In the genomic region with DNA sequence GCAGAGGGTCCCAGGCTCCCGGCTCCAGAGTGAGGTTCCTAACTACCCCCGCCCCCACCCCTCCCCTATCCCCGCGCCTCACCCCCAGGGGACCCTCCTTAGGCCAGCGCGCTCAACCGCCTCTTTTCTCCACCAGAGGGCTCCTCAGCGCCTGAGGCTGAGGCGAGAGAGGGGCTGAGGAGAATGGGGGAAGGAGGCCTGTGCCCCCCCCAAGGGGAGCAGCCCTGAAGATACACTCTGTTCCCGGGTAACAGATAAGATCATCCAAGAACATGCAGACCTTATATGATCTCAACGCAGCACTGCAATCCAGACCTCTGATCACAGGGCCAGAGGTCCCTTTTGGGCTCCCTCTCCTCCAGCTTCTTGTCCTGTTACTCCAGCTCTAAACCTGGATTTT, we compare ENCODE assay signal across 8 cellular contexts. TPM values are rescaled to one million over a fixed set of nuclear protein-coding genes. Genes with fewer than 3 reads are reported as not detected.
DNase-seq lines count a peak whose midpoint lies in the region; ATAC-seq and TF ChIP-seq lines count a peak whose summit lies in the region.

No MANE protein-coding gene starts in this region.

- H2AFZ ChIP-seq in HCT116 (ENCODE audit: low read depth, low read length, poor library complexity, severe bottlenecking) (no peak overlapping the region), parathyroid adenoma (no peak overlapping the region)

- POLR2A ChIA-PET in AG04450 (lab: Yijun Ruan, JAX) (interaction anchor here (0.6 kb wide), 1 partner anchor 190 kb away, joined by 6 read pairs; no protein-coding TSS in a partner anchor), HCT116 (lab: Charles Lee) (interaction anchor here (1.1 to 1.5 kb wide), 3 partner anchors 33 to 303 kb away, joined by 3 to 9 read pairs (median 3); a partner anchor contains a TSS)

- no peaks in the 10 kb centered on the region for H3K9me2 ChIP-seq in HCT116 (ENCODE audit: insufficient read depth)

- H3K4me3 ChIP-seq in AG04450 (ENCODE audit: low read depth, low read length) (no peak overlapping the region), HCT116 (replicated peaks in 1 of 2; ENCODE audit: low read depth in 1 of 2, low read length in 2 of 2) (peak overlapping the region; percentile 60 to 62), esophagus muscularis mucosa (no peak overlapping the region), parathyroid adenoma (ENCODE audit: low read depth, low read length) (no peak overlapping the region)

- H3K9ac ChIP-seq in HCT116 (ENCODE audit: low read length) (peak overlapping the region; percentile 61), parathyroid adenoma (no peak overlapping the region)

- H3K27me3 ChIP-seq in AG04450 (ENCODE audit: control insufficient read depth, insufficient read depth, low read length), result no peaks in the 10 kb centered on the region
- no peaks in the 10 kb centered on the region for H3K27me3 ChIP-seq in HCT116 (ENCODE audit: insufficient read depth, low read length)
- H3K27me3 ChIP-seq in esophagus muscularis mucosa, result no peaks in the 10 kb centered on the region
- H3K27me3 ChIP-seq in parathyroid adenoma (ENCODE audit: control insufficient read depth, insufficient read depth, low read length), result no peaks in the 10 kb centered on the region

- H3K4me1 ChIP-seq in HCT116 (ENCODE audit: control insufficient read depth in 1 of 2, insufficient read depth in 2 of 2, low read length in 2 of 2) (peaks cover 8 to 23% of the 10 kb centered on the region in 2 experiments; a peak in 3 of 4 replicates), esophagus muscularis mucosa (peaks cover 13 to 29% (median 23%) of the 10 kb centered on the region in 4 donors), parathyroid adenoma (no peaks in the 10 kb centered on the region)

- RAD21 ChIA-PET in HCT116 (lab: Charles Lee; ENCODE audit: low non-redundant PET in 1 of 2, low total read pairs in 2 of 2, uncharacterized antibody in 2 of 2, unreplicated experiment in 2 of 2), result interaction anchor here (0.9 to 2.8 kb wide), 3 partner anchors 54 to 287 kb away, joined by 3 to 18 read pairs (median 8); no protein-coding TSS in a partner anchor

- no TSS peak for BruUV-seq in HCT116 (replicated peaks; lab: Mats Ljungman, UMichigan)

- H3K79me2 ChIP-seq in HCT116 (ENCODE audit: insufficient read depth, low read length) (no peaks in the 10 kb centered on the region), parathyroid adenoma (no peaks in the 10 kb centered on the region)

- no peak for TF ChIP-seq EP300 in esophagus muscularis mucosa (IDR thresholded peaks at IDR 0.05)

- TF ChIP-seq POLR2A in HCT116 (IDR thresholded peaks at IDR 0.05; ENCODE audit: borderline replicate concordance, extremely low read depth, insufficient read depth, insufficient read length) (no peak), esophagus muscularis mucosa (IDR thresholded peaks at IDR 0.05; ENCODE audit: low read depth) (no peak)

- 0 out of 4 replicates have a peak, but pooled peaks cover 0 to 4% of the 10 kb centered on the region in 2 experiments for H3K36me3 ChIP-seq in HCT116 (ENCODE audit: control insufficient read depth in 1 of 2, insufficient read depth in 2 of 2, low read length in 2 of 2)
- H3K36me3 ChIP-seq in esophagus muscularis mucosa, result peaks cover 0 to 40% (median 15%) of the 10 kb centered on the region in 4 donors
- no peaks in the 10 kb centered on the region for H3K36me3 ChIP-seq in parathyroid adenoma (ENCODE audit: control insufficient read depth, insufficient read depth, low read length)

- H3K4me2 ChIP-seq in HCT116 (ENCODE audit: low read length) (peak overlapping the region; percentile 75), parathyroid adenoma (ENCODE audit: low read length) (no peak overlapping the region)

- peak; percentile 53 for TF ChIP-seq CTCF in AG04450 (IDR thresholded peaks at IDR 0.05; ENCODE audit: low read depth, low read length)
- TF ChIP-seq CTCF in HCT116 (IDR thresholded peaks at IDR 0.05 in 2 of 3, conservative IDR thresholded peaks at IDR 0.05 in 1 of 3; ENCODE audit: borderline replicate concordance in 1 of 3, insufficient read depth in 1 of 3, low read depth in 2 of 3, low read length in 2 of 3), result peak; percentile 50 to 62 (median 58); a peak in 4 of 6 replicates
- TF ChIP-seq CTCF in esophagus muscularis mucosa (IDR thresholded peaks at IDR 0.05), result peak; percentile 36 to 63 (median 49)
- peak; percentile 33 for TF ChIP-seq CTCF in parathyroid adenoma (IDR thresholded peaks at IDR 0.05)

- H4K20me1 ChIP-seq in HCT116 (ENCODE audit: insufficient read depth), result no peaks in the 10 kb centered on the region

- peak; percentile 76 for TF ChIP-seq RAD21 in HCT116 (IDR thresholded peaks at IDR 0.05; ENCODE audit: low read depth)

- H3K9me3 ChIP-seq in AG04450 (ENCODE audit: control insufficient read depth, insufficient read depth, low read length) (no peaks in the 10 kb centered on the region; the same call in 1 of the 2 replicates), HCT116 (ENCODE audit: control insufficient read depth in 1 of 2, insufficient read depth in 1 of 2, low read depth in 1 of 2, low read length in 2 of 2) (no peaks in the 10 kb centered on the region), esophagus muscularis mucosa (no peaks in the 10 kb centered on the region), parathyroid adenoma (ENCODE audit: control insufficient read depth, low read length) (no peaks in the 10 kb centered on the region)

- intact Hi-C loops in HCT116 (cut with micrococcal nuclease) (loop anchor here (1.0 to 5.0 kb wide), 3 partner anchors 191 to 286 kb away; a partner anchor contains a TSS), esophagus muscularis mucosa (cut with DNase I) (loop anchor here (5.0 to 10.0 kb wide), 2 partner anchors 194 to 286 kb away; a partner anchor contains a TSS)

- ATAC-seq in HCT116, result peak; percentile 84

- WGBS in esophagus muscularis mucosa, result 45% methylated on average over 6 of the region's 11 CpGs

- DNase-seq in AG04450 (ENCODE audit: low read depth, low spot score), result no peak
- DNase-seq in HCT116 (ENCODE audit: low read depth, low spot score), result no peak
- peak; percentile 22 to 35 for DNase-seq in activated CD4-positive, alpha-beta T cell treated with anti-CD3 and anti-CD28 coated beads, Interleukin-2, amount 50 U/mL, for 4 hours
- no peak for DNase-seq in esophagus muscularis mucosa (ENCODE audit: extremely low spot score)
- DNase-seq in superior temporal gyrus (ENCODE audit: extremely low spot score), result no peak
- DNase-seq in glomerular visceral epithelial cell (ENCODE audit: extremely low spot score), result no peak
- no peak for DNase-seq in LoVo (ENCODE audit: low spot score)

- CTCF ChIA-PET in AG04450 (lab: Charles Lee), result interaction anchor here (1.0 to 8.0 kb wide), 5 partner anchors 46 to 286 kb away, joined by 3 to 93 read pairs (median 3); no protein-coding TSS in a partner anchor
- CTCF ChIA-PET in HCT116 (lab: Charles Lee), result interaction anchor here (0.5 to 3.7 kb wide), 12 partner anchors 19 to 300 kb away, joined by 3 to 59 read pairs (median 4); a partner anchor contains a TSS

- H3K27ac ChIP-seq in AG04450 (ENCODE audit: low read depth, low read length) (peak overlapping the region; percentile 31), HCT116 (ENCODE audit: low read depth, low read length) (peak overlapping the region; percentile 56), esophagus muscularis mucosa (replicated peaks in 1 of 4) (peak overlapping the region in 2 of 4 donors; percentile 6 to 24), parathyroid adenoma (no peak overlapping the region)

TF ChIP-seq in HCT116, 20 proteins besides CTCF, POLR2A, EP300 and RAD21 (continues in another document):
- TF ChIP-seq, protein P1, sequence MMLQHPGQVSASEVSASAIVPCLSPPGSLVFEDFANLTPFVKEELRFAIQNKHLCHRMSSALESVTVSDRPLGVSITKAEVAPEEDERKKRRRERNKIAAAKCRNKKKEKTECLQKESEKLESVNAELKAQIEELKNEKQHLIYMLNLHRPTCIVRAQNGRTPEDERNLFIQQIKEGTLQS (IDR thresholded peaks at IDR 0.05), result no peak
- TF ChIP-seq SP1 (IDR thresholded peaks at IDR 0.05; ENCODE audit: low read depth) (no peak), ZNF274 (IDR thresholded peaks at IDR 0.05; ENCODE audit: low read depth, low read length) (no peak), TCF7L2 (IDR thresholded peaks at IDR 0.05; ENCODE audit: borderline replicate concordance, extremely low read depth, insufficient read depth, insufficient read length) (no peak), SRF (IDR thresholded peaks at IDR 0.05; ENCODE audit: low read depth) (no peak), JUND (IDR thresholded peaks at IDR 0.05) (no peak), ELF1 (IDR thresholded peaks at IDR 0.05; ENCODE audit: borderline replicate concordance, low read depth) (no peak), EZH2phosphoT487 (IDR thresholded peaks at IDR 0.05; ENCODE audit: borderline replicate concordance) (no peak), SIN3A (IDR thresholded peaks at IDR 0.05; ENCODE audit: low read depth) (no peak), POLR2AphosphoS5 (IDR thresholded peaks at IDR 0.05; ENCODE audit: low read depth, low read length) (no peak), EGR1 (IDR thresholded peaks at IDR 0.05; ENCODE audit: low read depth) (no peak)
- TF ChIP-seq, protein P2, sequence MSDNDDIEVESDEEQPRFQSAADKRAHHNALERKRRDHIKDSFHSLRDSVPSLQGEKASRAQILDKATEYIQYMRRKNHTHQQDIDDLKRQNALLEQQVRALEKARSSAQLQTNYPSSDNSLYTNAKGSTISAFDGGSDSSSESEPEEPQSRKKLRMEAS (IDR thresholded peaks at IDR 0.05), result no peak
- TF ChIP-seq, protein P3, sequence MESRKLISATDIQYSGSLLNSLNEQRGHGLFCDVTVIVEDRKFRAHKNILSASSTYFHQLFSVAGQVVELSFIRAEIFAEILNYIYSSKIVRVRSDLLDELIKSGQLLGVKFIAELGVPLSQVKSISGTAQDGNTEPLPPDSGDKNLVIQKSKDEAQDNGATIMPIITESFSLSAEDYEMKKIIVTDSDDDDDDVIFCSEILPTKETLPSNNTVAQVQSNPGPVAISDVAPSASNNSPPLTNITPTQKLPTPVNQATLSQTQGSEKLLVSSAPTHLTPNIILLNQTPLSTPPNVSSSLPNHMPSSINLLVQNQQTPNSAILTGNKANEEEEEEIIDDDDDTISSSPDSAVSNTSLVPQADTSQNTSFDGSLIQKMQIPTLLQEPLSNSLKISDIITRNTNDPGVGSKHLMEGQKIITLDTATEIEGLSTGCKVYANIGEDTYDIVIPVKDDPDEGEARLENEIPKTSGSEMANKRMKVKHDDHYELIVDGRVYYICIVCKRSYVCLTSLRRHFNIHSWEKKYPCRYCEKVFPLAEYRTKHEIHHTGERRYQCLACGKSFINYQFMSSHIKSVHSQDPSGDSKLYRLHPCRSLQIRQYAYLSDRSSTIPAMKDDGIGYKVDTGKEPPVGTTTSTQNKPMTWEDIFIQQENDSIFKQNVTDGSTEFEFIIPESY (IDR thresholded peaks at IDR 0.05; ENCODE audit: extremely low read depth, insufficient replicate concordance, low read length), result no peak

RNA-seq across cellular contexts. Expression of a gene that starts 43.3 kb away (rescaled TPM):
- polyA plus RNA-seq in AG04450 (2011; rRNA removed), result 45.4 and 63.2 TPM in 2 replicates
- polyA minus RNA-seq in AG04450 (2011; rRNA and poly(A)+ RNA removed), result 10.4 and 17.6 TPM in 2 replicates
- total RNA-seq in HCT116 (2021; ENCODE audit: unreplicated experiment), result 62.1 TPM
- 24.8 and 34.6 TPM in 2 replicates for polyA plus RNA-seq in HCT116 (2012)
- total RNA-seq in esophagus muscularis mucosa, result 10 to 100 TPM; 27.8 to 38.8 (median 29.3) TPM

Comparison
In these comparisons a context has a peak if more than half of its experiments do, and no peak if none do; other contexts are left out.
1. DNase-seq: peak in activated CD4-positive, alpha-beta T cell treated with anti-CD3 and anti-CD28 coated beads, Interleukin-2, amount 50 U/mL, for 4 hours (2 of 2); none in AG04450 (single experiment), HCT116 (single experiment), esophagus muscularis mucosa (single experiment), superior temporal gyrus (single experiment), glomerular visceral epithelial cell (single experiment) and LoVo (single experiment).
2. H3K4me3 ChIP-seq: peak in HCT116 (2 of 2); none in AG04450 (single experiment), esophagus muscularis mucosa (0 of 4) and parathyroid adenoma (single experiment).
3. Peak in every context shown above with its lines, with median percentiles within 50 percentile points of each other: CTCF ChIP-seq.